Comparison of ENCODE assay signal across 8 cellular contexts in the genomic region with DNA sequence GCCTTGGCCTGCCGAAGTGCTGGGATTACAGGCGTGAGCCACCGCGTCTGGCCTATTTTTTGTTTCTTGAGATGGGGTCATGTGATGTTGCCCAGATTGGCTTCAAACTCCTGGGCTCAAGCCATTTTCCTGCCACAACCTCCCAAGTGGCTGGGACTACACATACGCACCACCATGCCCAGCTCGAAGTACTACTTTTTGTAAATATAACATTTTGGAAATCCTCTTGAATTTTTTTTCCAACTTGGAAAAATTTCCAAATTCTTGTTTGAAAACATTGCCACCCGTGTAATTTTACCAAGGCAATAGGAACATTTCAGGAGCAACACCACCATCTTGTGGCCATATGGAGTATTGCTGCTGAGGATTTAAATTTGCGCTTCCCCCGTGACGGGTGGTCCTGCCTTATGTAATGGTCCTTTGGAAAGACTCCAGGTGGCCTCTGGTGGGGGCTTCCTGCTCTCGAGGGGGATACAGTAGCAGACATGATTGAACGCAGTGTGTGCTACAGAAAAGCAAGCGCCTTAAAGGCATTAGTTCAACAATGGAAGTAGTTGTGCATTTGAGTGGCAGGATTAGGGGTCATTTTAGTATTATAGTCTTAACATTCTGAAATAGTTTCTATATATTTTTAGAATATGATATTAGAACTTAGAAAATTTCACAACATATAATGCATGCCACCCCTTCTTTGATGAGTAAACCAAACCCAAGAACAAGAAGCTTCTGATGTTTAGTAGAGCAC. TPM values are rescaled to one million over a fixed set of nuclear protein-coding genes. Genes with fewer than 3 reads are reported as not detected.
DNase-seq lines count a peak whose midpoint lies in the region; ATAC-seq and TF ChIP-seq lines count a peak whose summit lies in the region.

No MANE protein-coding gene starts in this region.

- TF ChIP-seq CTCF in AG09319 (IDR thresholded peaks at IDR 0.05; ENCODE audit: low read depth, low read length): peak; percentile 82
- TF ChIP-seq CTCF in GM20000 (IDR thresholded peaks at IDR 0.05; ENCODE audit: extremely low read depth, missing control alignments): peak; percentile 64

- peak overlapping the region; percentile 99 for H3K27ac ChIP-seq in epithelial cell of prostate

- H3K27ac Mint-ChIP-seq in naive B cell: peak overlapping the region in 3 of 6 donors; percentile 38 to 82 (median 64)

- DNase-seq in AG09319 (ENCODE audit: extremely low read depth, low read depth) (no peak), GM20000 (ENCODE audit: low spot score) (peak; percentile 68), NCI-H82 treated with DMSO at 0.1 percent for 48 hours (lab: John Stamatoyannopoulos, UW; ENCODE audit: unreplicated experiment) (peak; percentile 32), activated T-cell treated with anti-CD3 and anti-CD28 coated beads for 1 hour (ENCODE audit: low read depth) (peak; percentile 35), epithelial cell of prostate (ENCODE audit: low read depth, low spot score) (no peak), naive B cell (peak; percentile 56), superior temporal gyrus (ENCODE audit: extremely low spot score) (peak; percentile 93)

- no peaks in the 10 kb centered on the region for H3K27me3 Mint-ChIP-seq in naive B cell

- H3K9me3 Mint-ChIP-seq in naive B cell: no peaks in the 10 kb centered on the region

- peak; percentile 45 to 52 for ATAC-seq in naive B cell (ENCODE audit: low read depth in 2 of 2)
- no peak for ATAC-seq in HG02678 (IDR thresholded peaks at IDR 0.05; ENCODE audit: unreplicated experiment)

- peak overlapping the region in 1 of 8 donors; percentile 11 for H3K4me3 Mint-ChIP-seq in naive B cell

- H3K36me3 Mint-ChIP-seq in naive B cell: peaks cover 9 to 10% of the 10 kb centered on the region in 2 donors

- H3K4me1 Mint-ChIP-seq in naive B cell: peaks cover 3 to 7% (median 6%) of the 10 kb centered on the region in 3 donors

RNA-seq across cellular contexts. Expression of a gene that starts 8.0 kb away (rescaled TPM):
- polyA plus RNA-seq in naive B cell (ENCODE audit: low read depth in 6 of 6): 10 to 100 TPM in 3 of 6 donors, 1 to 10 TPM in 3; 6.3 to 13.4 (median 9.5) TPM

RNA-seq across cellular contexts. Expression of a gene that starts 36.7 kb away (rescaled TPM):
- polyA plus RNA-seq in naive B cell (ENCODE audit: low read depth in 6 of 6): 10 to 100 TPM; 15.6 to 22.6 (median 18.9) TPM

RNA-seq across cellular contexts. Expression of a gene that starts 44.4 kb away (rescaled TPM):
- 1 to 10 TPM in 3 of 6 donors, under 1 TPM in 2, not detected in 1; 0.25 to 4.4 (median 1.2) TPM for polyA plus RNA-seq in naive B cell (ENCODE audit: low read depth in 6 of 6)

RNA-seq across cellular contexts. Expression of a gene that starts 49.5 kb away (rescaled TPM):
- 1 to 10 TPM in 3 of 6 donors, under 1 TPM in 2, not detected in 1; 0.43 to 1.3 (median 1.1) TPM for polyA plus RNA-seq in naive B cell (ENCODE audit: low read depth in 6 of 6)

Comparison
In these comparisons a context has a peak if more than half of its experiments do, and no peak if none do; other contexts are left out.
1. DNase-seq: peak in GM20000 (single experiment), NCI-H82 treated with DMSO at 0.1 percent for 48 hours (single experiment), activated T-cell treated with anti-CD3 and anti-CD28 coated beads for 1 hour (single experiment), naive B cell (single experiment) and superior temporal gyrus (single experiment); none in AG09319 (single experiment) and epithelial cell of prostate (single experiment).